In genomic region chr17:28659497-28659881, GRCh38 we compare ENCODE assay signal across 7 cellular contexts. TPM values are rescaled to one million over a fixed set of nuclear protein-coding genes. Genes with fewer than 3 reads are reported as not detected.
DNase-seq lines count a peak whose midpoint lies in the region; ATAC-seq, FAIRE-seq and TF ChIP-seq lines count a peak whose summit lies in the region.
"Not testable (repeated sequence)": the region's sequence is repeated elsewhere in the genome, so short reads cannot be mapped to it uniquely, and the experiment has no call there.

No MANE protein-coding gene starts in this region.

- intact Hi-C loops in CD4-positive, alpha-beta T cell (cut with DNase I, micrococcal nuclease); K562 (cut with micrococcal nuclease); naive thymus-derived CD4-positive, alpha-beta T cell (cut with micrococcal nuclease): not testable (repeated sequence)

- H3K4me3 Mint-ChIP-seq in CD4-positive, alpha-beta T cell = peak overlapping the region; percentile 99
- H3K4me3 Mint-ChIP-seq in HFFc6 = peak overlapping the region; percentile 99; the same call in 1 of the 2 replicates
- H3K4me3 Mint-ChIP-seq in activated CD4-positive, alpha-beta T cell treated with anti-CD3 and anti-CD28 coated beads, Interleukin-2, amount 10 ng/mL, durations not matched to agents 7 days and 5 days = peak overlapping the region; percentile 98
- peak overlapping the region; percentile 99 for H3K4me3 Mint-ChIP-seq in endodermal cell
- peak overlapping the region in 6 of 10 donors; percentile 38 to 100 (median 76) for H3K4me3 Mint-ChIP-seq in naive thymus-derived CD4-positive, alpha-beta T cell
- peak overlapping the region; percentile 97 for H3K4me3 Mint-ChIP-seq in stimulated activated effector memory CD8-positive, alpha-beta T cell treated with anti-CD3 and anti-CD28 coated beads, Interleukin-12 subunit alpha, Interleukin-12 subunit beta, amount 100 ng/mL, for 72 hours

- POLR2A ChIA-PET in CD4-positive, alpha-beta T cell (lab: Charles Lee); activated CD4-positive, alpha-beta T cell treated with anti-CD3 and anti-CD28 coated beads, Interleukin-2, amount 10 ng/mL, durations not matched to agents 7 days and 5 days (lab: Charles Lee); K562 (lab: Yijun Ruan, JAX): not testable (repeated sequence)
- POLR2A ChIA-PET in naive thymus-derived CD4-positive, alpha-beta T cell (lab: Charles Lee) = interaction anchor here (5.5 kb wide), 1 partner anchor 15 kb away, joined by 81 read pairs; the partner anchor contains the start of gene BLTP2

- peaks cover 66% of the 10 kb centered on the region for H3K36me3 Mint-ChIP-seq in CD4-positive, alpha-beta T cell (ENCODE audit: low read depth)
- peaks cover 35% of the 10 kb centered on the region for H3K36me3 Mint-ChIP-seq in HFFc6 (ENCODE audit: low read depth)
- peaks cover 36% of the 10 kb centered on the region for H3K36me3 Mint-ChIP-seq in activated CD4-positive, alpha-beta T cell treated with anti-CD3 and anti-CD28 coated beads, Interleukin-2, amount 10 ng/mL, durations not matched to agents 7 days and 5 days (ENCODE audit: low read depth)
- H3K36me3 Mint-ChIP-seq in endodermal cell (ENCODE audit: low read depth) = peaks cover 60% of the 10 kb centered on the region
- H3K36me3 Mint-ChIP-seq in naive thymus-derived CD4-positive, alpha-beta T cell = peaks cover 0 to 27% (median 8%) of the 10 kb centered on the region in 5 donors
- H3K36me3 Mint-ChIP-seq in stimulated activated effector memory CD8-positive, alpha-beta T cell treated with anti-CD3 and anti-CD28 coated beads, Interleukin-12 subunit alpha, Interleukin-12 subunit beta, amount 100 ng/mL, for 72 hours = peaks cover 73% of the 10 kb centered on the region

- H3K27ac Mint-ChIP-seq in CD4-positive, alpha-beta T cell = peak overlapping the region; percentile 99
- H3K27ac Mint-ChIP-seq in HFFc6; activated CD4-positive, alpha-beta T cell treated with anti-CD3 and anti-CD28 coated beads, Interleukin-2, amount 10 ng/mL, durations not matched to agents 7 days and 5 days; endodermal cell; stimulated activated effector memory CD8-positive, alpha-beta T cell treated with anti-CD3 and anti-CD28 coated beads, Interleukin-12 subunit alpha, Interleukin-12 subunit beta, amount 100 ng/mL, for 72 hours: not testable (repeated sequence)
- peak overlapping the region in 1 of 9 donors; percentile 48 for H3K27ac Mint-ChIP-seq in naive thymus-derived CD4-positive, alpha-beta T cell

- not testable (repeated sequence) for H3K27ac ChIP-seq in CD4-positive, alpha-beta T cell (ENCODE audit: low read depth, low read length); K562 (ENCODE audit: extremely low read depth, low read depth, low read length); endodermal cell (ENCODE audit: low read depth, low read length); naive thymus-derived CD4-positive, alpha-beta T cell (ENCODE audit: low read depth, low read length)

- H3K36me3 ChIP-seq in K562 (ENCODE audit: control insufficient read depth, insufficient read depth, low read length) (peaks cover 50% of the 10 kb centered on the region; the same call in 2 of the 3 replicates), endodermal cell (ENCODE audit: control insufficient read depth, insufficient read depth, low read length) (peaks cover 48% of the 10 kb centered on the region)
- peaks cover 0 to 20% (median 0%) of the 10 kb centered on the region in 3 experiments for H3K36me3 ChIP-seq in naive thymus-derived CD4-positive, alpha-beta T cell (ENCODE audit: control insufficient read depth in 2 of 3, insufficient read depth in 3 of 3, low read length in 3 of 3)

- not testable (repeated sequence) for H3K4me2 ChIP-seq in K562 (ENCODE audit: insufficient read depth, low read length)

- not testable (repeated sequence) for DNase-seq in CD4-positive, alpha-beta T cell; HFFc6; activated CD4-positive, alpha-beta T cell treated with anti-CD3 and anti-CD28 coated beads, Interleukin-2, amount 10 ng/mL, durations not matched to agents 7 days and 5 days; K562 (ENCODE audit: extremely low read depth in 1 of 4, low spot score in 3 of 4); endodermal cell; naive thymus-derived CD4-positive, alpha-beta T cell; stimulated activated effector memory CD8-positive, alpha-beta T cell treated with anti-CD3 and anti-CD28 coated beads, Interleukin-12 subunit alpha, Interleukin-12 subunit beta, amount 100 ng/mL, for 72 hours (ENCODE audit: low spot score in 2 of 2)

- not testable (repeated sequence) for TF ChIP-seq RAD21 in K562 (CRISPR knock-in tag; conservative IDR thresholded peaks at IDR 0.05 in 1 of 2, IDR thresholded peaks at IDR 0.05 in 1 of 2)

- H3K4me3 ChIP-seq in K562; endodermal cell (ENCODE audit: low read length); naive thymus-derived CD4-positive, alpha-beta T cell (ENCODE audit: low read length): not testable (repeated sequence)

- not testable (repeated sequence) for H3K27me3 Mint-ChIP-seq in CD4-positive, alpha-beta T cell; HFFc6 (ENCODE audit: insufficient read depth); activated CD4-positive, alpha-beta T cell treated with anti-CD3 and anti-CD28 coated beads, Interleukin-2, amount 10 ng/mL, durations not matched to agents 7 days and 5 days; endodermal cell (ENCODE audit: insufficient read depth); naive thymus-derived CD4-positive, alpha-beta T cell

- H3K4me1 ChIP-seq in K562 (replicated peaks in 1 of 2; ENCODE audit: control insufficient read depth in 2 of 2, insufficient read depth in 2 of 2, low read length in 2 of 2) = peaks cover 6 to 10% of the 10 kb centered on the region in 2 experiments; a peak in 3 of 5 replicates
- H3K4me1 ChIP-seq in endodermal cell (ENCODE audit: control insufficient read depth, insufficient read depth, low read length) = not testable (repeated sequence)
- peaks cover 24 to 32% of the 10 kb centered on the region in 2 donors for H3K4me1 ChIP-seq in naive thymus-derived CD4-positive, alpha-beta T cell (ENCODE audit: control insufficient read depth in 2 of 2, insufficient read depth in 2 of 2, low read length in 2 of 2)

- TF ChIP-seq CTCF in CD4-positive, alpha-beta T cell (IDR thresholded peaks at IDR 0.05); HFFc6 (IDR thresholded peaks at IDR 0.05); K562 (IDR thresholded peaks at IDR 0.05 in 2 of 3, conservative IDR thresholded peaks at IDR 0.05 in 1 of 3; ENCODE audit: insufficient read depth in 2 of 3, low read depth in 1 of 3, low read length in 3 of 3); endodermal cell (conservative IDR thresholded peaks at IDR 0.05): not testable (repeated sequence)

- not testable (repeated sequence) for H3K9me1 ChIP-seq in K562 (ENCODE audit: control insufficient read depth, insufficient read depth, low read length)

- H2AFZ ChIP-seq in K562 (ENCODE audit: low read depth, low read length) = not testable (repeated sequence)

- not testable (repeated sequence) for H3K9me3 ChIP-seq in CD4-positive, alpha-beta T cell (ENCODE audit: control insufficient read depth, low read length); K562 (replicated peaks; ENCODE audit: control insufficient read depth, insufficient read depth, low read depth, low read length); naive thymus-derived CD4-positive, alpha-beta T cell (ENCODE audit: control insufficient read depth in 2 of 3, low read length in 3 of 3)
- peaks cover 58% of the 10 kb centered on the region for H3K9me3 ChIP-seq in endodermal cell (ENCODE audit: control insufficient read depth, low read length)

- H3K79me2 ChIP-seq in K562 (ENCODE audit: control insufficient read depth, insufficient read depth, low read length) = peaks cover 64% of the 10 kb centered on the region

- BruUV-seq in K562 (replicated peaks; lab: Mats Ljungman, UMichigan) = not testable (repeated sequence)

- H4K20me1 ChIP-seq in K562 (replicated peaks; ENCODE audit: control insufficient read depth, insufficient read depth, low read length) = not testable (repeated sequence)

- not testable (repeated sequence) for H3K9ac ChIP-seq in K562 (ENCODE audit: insufficient read depth in 1 of 2, low read depth in 2 of 2, low read length in 2 of 2); endodermal cell (ENCODE audit: extremely low read depth, low read length, poor library complexity, severe bottlenecking)

- H3K27me3 ChIP-seq in CD4-positive, alpha-beta T cell (ENCODE audit: control insufficient read depth, insufficient read depth, low read length); K562 (ENCODE audit: control insufficient read depth in 2 of 2, insufficient read depth in 2 of 2, low read length in 2 of 2); endodermal cell (ENCODE audit: control insufficient read depth, insufficient read depth, low read length, poor library complexity, severe bottlenecking); naive thymus-derived CD4-positive, alpha-beta T cell (ENCODE audit: control insufficient read depth in 2 of 2, insufficient read depth in 2 of 2, low read length in 2 of 2): not testable (repeated sequence)

- FAIRE-seq in K562 (lab: Jason Lieb, UNC) = not testable (repeated sequence)

- in situ Hi-C loops in K562 (cut with MboI) = not testable (repeated sequence)

- CTCF ChIA-PET in CD4-positive, alpha-beta T cell (lab: Charles Lee); activated CD4-positive, alpha-beta T cell treated with anti-CD3 and anti-CD28 coated beads, Interleukin-2, amount 10 ng/mL, durations not matched to agents 7 days and 5 days (lab: Charles Lee); K562 (lab: Yijun Ruan, JAX; ENCODE audit: low intra/inter-chr PET ratio); naive thymus-derived CD4-positive, alpha-beta T cell (lab: Charles Lee): not testable (repeated sequence)

- ATAC-seq in CD4-positive, alpha-beta T cell (ENCODE audit: poor library complexity); K562; naive thymus-derived CD4-positive, alpha-beta T cell; stimulated activated effector memory CD8-positive, alpha-beta T cell treated with anti-CD3 and anti-CD28 coated beads, Interleukin-12 subunit alpha, Interleukin-12 subunit beta, amount 100 ng/mL, for 72 hours: not testable (repeated sequence)

- H3K4me1 Mint-ChIP-seq in CD4-positive, alpha-beta T cell (ENCODE audit: low read depth) = peaks cover 57% of the 10 kb centered on the region
- H3K4me1 Mint-ChIP-seq in HFFc6 (ENCODE audit: low read depth) (peaks cover 41% of the 10 kb centered on the region), endodermal cell (peaks cover 11% of the 10 kb centered on the region)
- H3K4me1 Mint-ChIP-seq in activated CD4-positive, alpha-beta T cell treated with anti-CD3 and anti-CD28 coated beads, Interleukin-2, amount 10 ng/mL, durations not matched to agents 7 days and 5 days = peaks cover 45% of the 10 kb centered on the region
- H3K4me1 Mint-ChIP-seq in naive thymus-derived CD4-positive, alpha-beta T cell = peaks cover 33 to 64% (median 59%) of the 10 kb centered on the region in 7 donors
- peaks cover 44% of the 10 kb centered on the region for H3K4me1 Mint-ChIP-seq in stimulated activated effector memory CD8-positive, alpha-beta T cell treated with anti-CD3 and anti-CD28 coated beads, Interleukin-12 subunit alpha, Interleukin-12 subunit beta, amount 100 ng/mL, for 72 hours

- TF ChIP-seq EP300 in K562 (IDR thresholded peaks at IDR 0.05; ENCODE audit: low read length) = not testable (repeated sequence)

- 96% methylated on average over 20 of the region's 23 CpGs for WGBS in K562 (ENCODE audit: insufficient coverage, low coverage, missing lambda C conversion rate)
- WGBS in endodermal cell (ENCODE audit: insufficient coverage in 1 of 2, insufficient read length in 1 of 2), 2 experiments = 93 to 94% methylated on average over 11 to 23 of the region's 23 CpGs

- not testable (repeated sequence) for TF ChIP-seq POLR2A in K562 (conservative IDR thresholded peaks at IDR 0.05)

- not testable (repeated sequence) for H3K9me3 Mint-ChIP-seq in CD4-positive, alpha-beta T cell; HFFc6; activated CD4-positive, alpha-beta T cell treated with anti-CD3 and anti-CD28 coated beads, Interleukin-2, amount 10 ng/mL, durations not matched to agents 7 days and 5 days; naive thymus-derived CD4-positive, alpha-beta T cell; stimulated activated effector memory CD8-positive, alpha-beta T cell treated with anti-CD3 and anti-CD28 coated beads, Interleukin-12 subunit alpha, Interleukin-12 subunit beta, amount 100 ng/mL, for 72 hours
- H3K9me3 Mint-ChIP-seq in endodermal cell = peaks cover 48% of the 10 kb centered on the region

RNA-seq across cellular contexts. Expression of gene SDF2, which starts 2.2 kb away (rescaled TPM):
- 10 to 100 TPM; 30.3 to 32.0 TPM for total RNA-seq in CD4-positive, alpha-beta T cell
- 10 to 100 TPM; 65.8 to 96.8 (median 71.5) TPM for total RNA-seq in HFFc6 (2021; fragmentation: NEBNext Ultra II Directional; extraction: Animal tissue kit (Norgen Biotek cat#: 25700))
- total RNA-seq in activated CD4-positive, alpha-beta T cell treated with anti-CD3 and anti-CD28 coated beads, Interleukin-2, amount 10 ng/mL, durations not matched to agents 7 days and 5 days = 10 to 100 TPM; 43.9 to 53.2 TPM
- total RNA-seq in K562 (2011; cell fraction: chromatin; rRNA removed; ENCODE audit: low replicate concordance) = 97.5 and 114 TPM in 2 replicates
- total RNA-seq in K562 (2011; cell fraction: nucleolus; rRNA removed) = 81.0 and 84.6 TPM in 2 replicates
- 98.7 and 130 TPM in 2 replicates for total RNA-seq in K562 (2011; cell fraction: nucleoplasm; rRNA removed)
- total RNA-seq in K562 (2014; rRNA removed) (41.2 and 46.7 TPM in 2 replicates), K562 (2014; rRNA removed; fragmentation: Illumina TruSeq; extraction: Trizol) (62.7 and 64.0 TPM in 2 replicates), K562 (2015; rRNA removed; fragmentation: Illumina TruSeq; extraction: Trizol) (50.2 and 51.6 TPM in 2 replicates), K562 (2021) (45.7 and 50.0 TPM in 2 replicates), endodermal cell (10 to 100 TPM; 40.6 to 42.6 TPM)
- polyA plus RNA-seq in K562 (2011; rRNA removed) (56.1 and 77.2 TPM in 2 replicates), K562 (2014; fragmentation: Illumina TruSeq; extraction: Trizol) (62.1 and 67.0 TPM in 2 replicates), K562 (2014; fragmentation: Nextera tagmentation; extraction: Ambion mirVana) (100 to 1,000 TPM; 116 to 132 TPM), K562 (2014; rRNA removed) (60.8 and 65.6 TPM in 2 replicates)
- polyA plus RNA-seq in K562 (2011; cell fraction: cytosol; rRNA removed) = 62.2 and 71.5 TPM in 2 replicates
- polyA plus RNA-seq in K562 (2011; cell fraction: nucleus; rRNA removed) = 39.9 and 51.1 TPM in 2 replicates
- 54.9 and 62.2 TPM in 2 replicates for polyA plus RNA-seq in K562 (2012)
- polyA minus RNA-seq in K562 (2011; rRNA and poly(A)+ RNA removed) = 41.3 and 62.3 TPM in 2 replicates
- polyA minus RNA-seq in K562 (2011; cell fraction: cytosol; rRNA and poly(A)+ RNA removed) = 15.9 and 31.3 TPM in 2 replicates
- 11.8 and 15.2 TPM in 2 replicates for polyA minus RNA-seq in K562 (2011; cell fraction: nucleus; rRNA and poly(A)+ RNA removed)
- 55.0 TPM for polyA plus RNA-seq in endodermal cell (2013, experiment 1 of 2)
- 47.9 TPM for polyA plus RNA-seq in endodermal cell (2013, experiment 2 of 2)
- 10 to 100 TPM; 28.6 to 49.5 (median 43.8) TPM for total RNA-seq in naive thymus-derived CD4-positive, alpha-beta T cell
- 10 to 100 TPM; 52.1 to 85.2 TPM for polyA plus RNA-seq in naive thymus-derived CD4-positive, alpha-beta T cell

RNA-seq across cellular contexts. Expression of gene SUPT6H, which starts 2.5 kb away (rescaled TPM):
- 100 to 1,000 TPM; 149 to 151 TPM for total RNA-seq in CD4-positive, alpha-beta T cell
- 10 to 100 TPM; 72.7 to 79.7 (median 74.0) TPM for total RNA-seq in HFFc6 (2021; fragmentation: NEBNext Ultra II Directional; extraction: Animal tissue kit (Norgen Biotek cat#: 25700))
- total RNA-seq in activated CD4-positive, alpha-beta T cell treated with anti-CD3 and anti-CD28 coated beads, Interleukin-2, amount 10 ng/mL, durations not matched to agents 7 days and 5 days = 10 to 100 TPM; 78.4 to 78.7 TPM
- total RNA-seq in K562 (2011; cell fraction: chromatin; rRNA removed; ENCODE audit: low replicate concordance) = 349 and 431 TPM in 2 replicates
- total RNA-seq in K562 (2011; cell fraction: nucleolus; rRNA removed) = 169 and 172 TPM in 2 replicates
- total RNA-seq in K562 (2011; cell fraction: nucleoplasm; rRNA removed) = 213 and 276 TPM in 2 replicates
- total RNA-seq in K562 (2014; rRNA removed) = 58.1 and 80.4 TPM in 2 replicates
- 44.4 and 48.2 TPM in 2 replicates for total RNA-seq in K562 (2014; rRNA removed; fragmentation: Illumina TruSeq; extraction: Trizol)
- 49.2 and 49.8 TPM in 2 replicates for total RNA-seq in K562 (2015; rRNA removed; fragmentation: Illumina TruSeq; extraction: Trizol)
- 67.9 and 77.7 TPM in 2 replicates for total RNA-seq in K562 (2021)
- polyA plus RNA-seq in K562 (2011; rRNA removed) = 34.8 and 35.8 TPM in 2 replicates
- 18.9 and 30.4 TPM in 2 replicates for polyA plus RNA-seq in K562 (2011; cell fraction: cytosol; rRNA removed)
- 56.9 and 99.5 TPM in 2 replicates for polyA plus RNA-seq in K562 (2011; cell fraction: nucleus; rRNA removed)
- polyA plus RNA-seq in K562 (2012) = 56.6 and 60.6 TPM in 2 replicates
- polyA plus RNA-seq in K562 (2014; fragmentation: Illumina TruSeq; extraction: Trizol) = 68.5 and 68.9 TPM in 2 replicates
- polyA plus RNA-seq in K562 (2014; fragmentation: Nextera tagmentation; extraction: Ambion mirVana) = 1 to 10 TPM; 1.7 to 3.3 TPM
- 47.8 and 57.3 TPM in 2 replicates for polyA plus RNA-seq in K562 (2014; rRNA removed)
- 75.6 and 88.1 TPM in 2 replicates for polyA minus RNA-seq in K562 (2011; rRNA and poly(A)+ RNA removed)
- polyA minus RNA-seq in K562 (2011; cell fraction: cytosol; rRNA and poly(A)+ RNA removed) = 39.8 and 62.6 TPM in 2 replicates
- 59.1 and 61.9 TPM in 2 replicates for polyA minus RNA-seq in K562 (2011; cell fraction: nucleus; rRNA and poly(A)+ RNA removed)
- total RNA-seq in endodermal cell = 10 to 100 TPM; 54.4 to 72.1 TPM
- polyA plus RNA-seq in endodermal cell (2013, experiment 1 of 2) = 45.8 TPM
- polyA plus RNA-seq in endodermal cell (2013, experiment 2 of 2) = 38.8 TPM
- 100 to 1,000 TPM in 2 of 5 experiments, 10 to 100 TPM in 3; 91.2 to 132 (median 98.5) TPM for total RNA-seq in naive thymus-derived CD4-positive, alpha-beta T cell
- polyA plus RNA-seq in naive thymus-derived CD4-positive, alpha-beta T cell = 10 to 100 TPM in 1 of 2 donors, 1 to 10 TPM in 1; 9.8 to 23.8 TPM

RNA-seq across cellular contexts. Expression of gene BLTP2, which starts 14.5 kb away (rescaled TPM):
- 100 to 1,000 TPM; 120 to 124 TPM for total RNA-seq in CD4-positive, alpha-beta T cell
- total RNA-seq in HFFc6 (2021; fragmentation: NEBNext Ultra II Directional; extraction: Animal tissue kit (Norgen Biotek cat#: 25700)) = 100 to 1,000 TPM; 111 to 158 (median 134) TPM
- 100 to 1,000 TPM; 144 to 145 TPM for total RNA-seq in activated CD4-positive, alpha-beta T cell treated with anti-CD3 and anti-CD28 coated beads, Interleukin-2, amount 10 ng/mL, durations not matched to agents 7 days and 5 days
- total RNA-seq in K562 (2011; cell fraction: chromatin; rRNA removed; ENCODE audit: low replicate concordance) = 1,192 and 1,565 TPM in 2 replicates
- 590 and 652 TPM in 2 replicates for total RNA-seq in K562 (2011; cell fraction: nucleolus; rRNA removed)
- 661 and 810 TPM in 2 replicates for total RNA-seq in K562 (2011; cell fraction: nucleoplasm; rRNA removed)
- total RNA-seq in K562 (2014; rRNA removed) (103 and 174 TPM in 2 replicates), K562 (2014; rRNA removed; fragmentation: Illumina TruSeq; extraction: Trizol) (115 and 124 TPM in 2 replicates), K562 (2015; rRNA removed; fragmentation: Illumina TruSeq; extraction: Trizol) (122 and 126 TPM in 2 replicates), K562 (2021) (163 TPM in 2 replicates), endodermal cell (100 to 1,000 TPM; 132 to 144 TPM)
- polyA plus RNA-seq in K562 (2011; rRNA removed) (135 and 174 TPM in 2 replicates), K562 (2014; fragmentation: Illumina TruSeq; extraction: Trizol) (102 and 105 TPM in 2 replicates), K562 (2014; fragmentation: Nextera tagmentation; extraction: Ambion mirVana) (10 to 100 TPM; 14.7 to 34.3 TPM), K562 (2014; rRNA removed) (89.0 and 91.2 TPM in 2 replicates)
- polyA plus RNA-seq in K562 (2011; cell fraction: cytosol; rRNA removed) = 91.6 and 169 TPM in 2 replicates
- polyA plus RNA-seq in K562 (2011; cell fraction: nucleus; rRNA removed) = 325 and 481 TPM in 2 replicates
- 72.8 and 84.2 TPM in 2 replicates for polyA plus RNA-seq in K562 (2012)
- polyA minus RNA-seq in K562 (2011; rRNA and poly(A)+ RNA removed) = 299 and 507 TPM in 2 replicates
- polyA minus RNA-seq in K562 (2011; cell fraction: cytosol; rRNA and poly(A)+ RNA removed) = 123 and 216 TPM in 2 replicates
- polyA minus RNA-seq in K562 (2011; cell fraction: nucleus; rRNA and poly(A)+ RNA removed) = 254 and 272 TPM in 2 replicates
- polyA plus RNA-seq in endodermal cell (2013, experiment 1 of 2) = 73.3 TPM
- 72.0 TPM for polyA plus RNA-seq in endodermal cell (2013, experiment 2 of 2)
- total RNA-seq in naive thymus-derived CD4-positive, alpha-beta T cell = 100 to 1,000 TPM; 143 to 163 (median 153) TPM
- 10 to 100 TPM; 30.8 to 47.1 TPM for polyA plus RNA-seq in naive thymus-derived CD4-positive, alpha-beta T cell

RNA-seq across cellular contexts. Expression of gene RSKR, which starts 45.5 kb away (rescaled TPM):
- 10 to 100 TPM; 13.7 to 14.8 TPM for total RNA-seq in CD4-positive, alpha-beta T cell
- total RNA-seq in HFFc6 (2021; fragmentation: NEBNext Ultra II Directional; extraction: Animal tissue kit (Norgen Biotek cat#: 25700)) = 1 to 10 TPM; 3.2 to 4.3 (median 3.5) TPM
- 10 to 100 TPM; 18.4 to 20.6 TPM for total RNA-seq in activated CD4-positive, alpha-beta T cell treated with anti-CD3 and anti-CD28 coated beads, Interleukin-2, amount 10 ng/mL, durations not matched to agents 7 days and 5 days
- total RNA-seq in K562 (2011; cell fraction: chromatin; rRNA removed; ENCODE audit: low replicate concordance) = 428 and 683 TPM in 2 replicates
- 235 and 256 TPM in 2 replicates for total RNA-seq in K562 (2011; cell fraction: nucleolus; rRNA removed)
- 327 and 411 TPM in 2 replicates for total RNA-seq in K562 (2011; cell fraction: nucleoplasm; rRNA removed)
- 10.3 and 12.2 TPM in 2 replicates for total RNA-seq in K562 (2014; rRNA removed)
- 14.3 and 17.2 TPM in 2 replicates for total RNA-seq in K562 (2014; rRNA removed; fragmentation: Illumina TruSeq; extraction: Trizol)
- total RNA-seq in K562 (2015; rRNA removed; fragmentation: Illumina TruSeq; extraction: Trizol) = 13.6 and 16.2 TPM in 2 replicates
- 25.0 and 25.8 TPM in 2 replicates for total RNA-seq in K562 (2021)
- polyA plus RNA-seq in K562 (2011; rRNA removed) = 42.2 and 42.3 TPM in 2 replicates
- 22.3 and 26.9 TPM in 2 replicates for polyA plus RNA-seq in K562 (2011; cell fraction: cytosol; rRNA removed)
- 234 and 292 TPM in 2 replicates for polyA plus RNA-seq in K562 (2011; cell fraction: nucleus; rRNA removed)
- 12.2 and 29.3 TPM in 2 replicates for polyA plus RNA-seq in K562 (2012)
- polyA plus RNA-seq in K562 (2014; fragmentation: Illumina TruSeq; extraction: Trizol) = 19.3 and 21.9 TPM in 2 replicates
- polyA plus RNA-seq in K562 (2014; fragmentation: Nextera tagmentation; extraction: Ambion mirVana) = 1 to 10 TPM; 1.4 to 4.0 TPM
- polyA plus RNA-seq in K562 (2014; rRNA removed) = 26.6 and 26.7 TPM in 2 replicates
- 30.2 and 31.0 TPM in 2 replicates for polyA minus RNA-seq in K562 (2011; rRNA and poly(A)+ RNA removed)
- 9.1 and 14.2 TPM in 2 replicates for polyA minus RNA-seq in K562 (2011; cell fraction: cytosol; rRNA and poly(A)+ RNA removed)
- 67.0 and 69.4 TPM in 2 replicates for polyA minus RNA-seq in K562 (2011; cell fraction: nucleus; rRNA and poly(A)+ RNA removed)
- 10 to 100 TPM; 25.5 to 27.6 TPM for total RNA-seq in endodermal cell
- 21.8 TPM for polyA plus RNA-seq in endodermal cell (2013, experiment 1 of 2)
- 21.9 TPM for polyA plus RNA-seq in endodermal cell (2013, experiment 2 of 2)
- 10 to 100 TPM; 17.8 to 34.5 (median 28.1) TPM for total RNA-seq in naive thymus-derived CD4-positive, alpha-beta T cell
- under 1 TPM in 1 of 2 donors, not detected in 1; 0.20 TPM for polyA plus RNA-seq in naive thymus-derived CD4-positive, alpha-beta T cell

RNA-seq across cellular contexts. Expression of gene PROCA1, which starts 52.2 kb away (rescaled TPM):
- total RNA-seq in CD4-positive, alpha-beta T cell = 1 to 10 TPM; 3.5 to 4.1 TPM
- total RNA-seq in HFFc6 (2021; fragmentation: NEBNext Ultra II Directional; extraction: Animal tissue kit (Norgen Biotek cat#: 25700)) = 1 to 10 TPM in 1 of 6 experiments, under 1 TPM in 5; 0.60 to 1.1 (median 0.70) TPM
- total RNA-seq in activated CD4-positive, alpha-beta T cell treated with anti-CD3 and anti-CD28 coated beads, Interleukin-2, amount 10 ng/mL, durations not matched to agents 7 days and 5 days = 1 to 10 TPM; 5.5 to 5.7 TPM
- total RNA-seq in K562 (2011; cell fraction: chromatin; rRNA removed; ENCODE audit: low replicate concordance) = 25.9 and 39.2 TPM in 2 replicates
- 26.1 and 28.0 TPM in 2 replicates for total RNA-seq in K562 (2011; cell fraction: nucleolus; rRNA removed)
- total RNA-seq in K562 (2011; cell fraction: nucleoplasm; rRNA removed) = 25.2 and 29.9 TPM in 2 replicates
- total RNA-seq in K562 (2014; rRNA removed) (5.9 and 6.6 TPM in 2 replicates), K562 (2014; rRNA removed; fragmentation: Illumina TruSeq; extraction: Trizol) (2.7 and 2.9 TPM in 2 replicates), K562 (2015; rRNA removed; fragmentation: Illumina TruSeq; extraction: Trizol) (4.7 and 5.4 TPM in 2 replicates), K562 (2021) (5.3 and 5.6 TPM in 2 replicates), endodermal cell (10 to 100 TPM; 28.7 to 41.6 TPM)
- polyA plus RNA-seq in K562 (2011; rRNA removed) (7.0 and 7.3 TPM in 2 replicates), K562 (2014; fragmentation: Illumina TruSeq; extraction: Trizol) (5.4 and 6.7 TPM in 2 replicates), K562 (2014; fragmentation: Nextera tagmentation; extraction: Ambion mirVana) (1 to 10 TPM in 1 of 2 experiments, under 1 TPM in 1; 0.78 to 1.3 TPM), K562 (2014; rRNA removed) (13.1 and 16.2 TPM in 2 replicates)
- polyA plus RNA-seq in K562 (2011; cell fraction: cytosol; rRNA removed) = 5.1 and 6.1 TPM in 2 replicates
- polyA plus RNA-seq in K562 (2011; cell fraction: nucleus; rRNA removed) = 28.0 and 51.9 TPM in 2 replicates
- 5.9 and 11.2 TPM in 2 replicates for polyA plus RNA-seq in K562 (2012)
- polyA minus RNA-seq in K562 (2011; rRNA and poly(A)+ RNA removed) = 2.1 and 3.2 TPM in 2 replicates
- 1.0 and 3.0 TPM in 2 replicates for polyA minus RNA-seq in K562 (2011; cell fraction: cytosol; rRNA and poly(A)+ RNA removed)
- 5.7 and 7.2 TPM in 2 replicates for polyA minus RNA-seq in K562 (2011; cell fraction: nucleus; rRNA and poly(A)+ RNA removed)
- polyA plus RNA-seq in endodermal cell (2013, experiment 1 of 2) = 20.6 TPM
- polyA plus RNA-seq in endodermal cell (2013, experiment 2 of 2) = 19.2 TPM
- total RNA-seq in naive thymus-derived CD4-positive, alpha-beta T cell = 10 to 100 TPM in 2 of 5 experiments, 1 to 10 TPM in 3; 5.2 to 14.4 (median 7.3) TPM
- 1 to 10 TPM in 1 of 2 donors, under 1 TPM in 1; 0.44 to 1.4 TPM for polyA plus RNA-seq in naive thymus-derived CD4-positive, alpha-beta T cell
